Comparison of ENCODE assay signal across 9 cellular contexts in genomic region chr3:183584246-183584913, GRCh38. TPM values are rescaled to one million over a fixed set of nuclear protein-coding genes. Genes with fewer than 3 reads are reported as not detected.
DNase-seq lines count a peak whose midpoint lies in the region; ATAC-seq and TF ChIP-seq lines count a peak whose summit lies in the region.
"Had no signal": no experiment of that assay in that cellular context is flagged by ENCODE, and none has a peak within 500 bp of the region (broad histone marks: within the 10 kb centered on the region; RNA-seq: fewer than 3 reads in every experiment).

No MANE protein-coding gene starts in this region.

- peaks cover 9% of the 10 kb centered on the region for H3K27me3 Mint-ChIP-seq in nephron (ENCODE audit: low read depth)

- H3K9me3 ChIP-seq in ascending aorta: no peaks in the 10 kb centered on the region

- H3K36me3 Mint-ChIP-seq in nephron (ENCODE audit: low read depth): no peaks in the 10 kb centered on the region

- TF ChIP-seq CTCF in AG09319 (IDR thresholded peaks at IDR 0.05; ENCODE audit: low read depth, low read length) (no peak), fibroblast of mammary gland (conservative IDR thresholded peaks at IDR 0.05; ENCODE audit: control insufficient read depth, insufficient read depth, low read depth, low read length) (no peak), nephron (IDR thresholded peaks at IDR 0.05; ENCODE audit: unreplicated experiment in 3 of 3) (no peak), ascending aorta (IDR thresholded peaks at IDR 0.05) (no peak)

- H3K4me3 ChIP-seq in fibroblast of mammary gland (ENCODE audit: control insufficient read depth, low read depth, low read length) (no peak overlapping the region), ascending aorta (no peak overlapping the region)

- H3K9me3 Mint-ChIP-seq in nephron: no peaks in the 10 kb centered on the region

- H3K27me3 ChIP-seq in ascending aorta: no peaks in the 10 kb centered on the region

- intact Hi-C loops in ascending aorta (cut with DNase I): no loop called here

- H3K4me3 Mint-ChIP-seq in nephron: peak overlapping the region; percentile 13 to 31 (median 16)

- no peaks in the 10 kb centered on the region for H3K36me3 ChIP-seq in ascending aorta

- ATAC-seq in HG02623 (IDR thresholded peaks at IDR 0.05; ENCODE audit: unreplicated experiment) (no peak), GM21526 (IDR thresholded peaks at IDR 0.05; ENCODE audit: low FRiP score, unreplicated experiment) (no peak), HG03432 (IDR thresholded peaks at IDR 0.05; ENCODE audit: unreplicated experiment) (no peak)
- ATAC-seq: left colon had no signal

- H3K27ac ChIP-seq in ascending aorta: no peak overlapping the region

- H3K4me1 ChIP-seq in ascending aorta: no peaks in the 10 kb centered on the region

- DNase-seq in AG09319 (ENCODE audit: extremely low read depth, low read depth) (peak; percentile 18), NCI-H82 (lab: John Stamatoyannopoulos, UW) (peak; percentile 80), fibroblast of mammary gland (ENCODE audit: low read depth) (peak; percentile 45), ascending aorta (ENCODE audit: low spot score in 2 of 2) (no peak)

- H3K4me1 Mint-ChIP-seq in nephron: peaks cover 55% of the 10 kb centered on the region

- peak overlapping the region; percentile 74 to 89 (median 87) for H3K27ac Mint-ChIP-seq in nephron

RNA-seq across cellular contexts. Expression of gene KLHL6, which starts 28.9 kb away (rescaled TPM):
- 1.5 TPM for total RNA-seq in ascending aorta

RNA-seq across cellular contexts. Expression of gene KLHL24, which starts 51.0 kb away (rescaled TPM):
- 26.6 TPM for total RNA-seq in ascending aorta

Comparison
In these comparisons a context has a peak if more than half of its experiments do, and no peak if none do; other contexts are left out.
1. DNase-seq: peak in AG09319 (single experiment), NCI-H82 (single experiment) and fibroblast of mammary gland (single experiment); none in ascending aorta (0 of 2).